10 cellular contexts compared by ENCODE assay signal in genomic region chr11:71863978-71864627, GRCh38. TPM values are rescaled to one million over a fixed set of nuclear protein-coding genes. Genes with fewer than 3 reads are reported as not detected.
DNase-seq lines count a peak whose midpoint lies in the region; ATAC-seq, FAIRE-seq and TF ChIP-seq lines count a peak whose summit lies in the region.
"Not testable (repeated sequence)": the region's sequence is repeated elsewhere in the genome, so short reads cannot be mapped to it uniquely, and the experiment has no call there.
"Had no signal": no experiment of that assay in that cellular context is flagged by ENCODE, and none has a peak within 500 bp of the region (broad histone marks: within the 10 kb centered on the region; RNA-seq: fewer than 3 reads in every experiment).

No MANE protein-coding gene starts in this region.

- H3K36me3 ChIP-seq in GM23248 (ENCODE audit: low read depth); H1 (ENCODE audit: control insufficient read depth in 2 of 4, insufficient read depth in 4 of 4, low read length in 3 of 4); kidney epithelial cell (ENCODE audit: control insufficient read depth, insufficient read depth, low read length): not testable (repeated sequence)

- not testable (repeated sequence) for H3K27me3 Mint-ChIP-seq in CD4-positive, alpha-beta T cell

- TF ChIP-seq RAD21 in H1 (IDR thresholded peaks at IDR 0.05 in 1 of 2, conservative IDR thresholded peaks at IDR 0.05 in 1 of 2; ENCODE audit: low read depth in 2 of 2, low read length in 2 of 2), result peak; percentile 40 to 46; a peak in 3 of 4 replicates

- not testable (repeated sequence) for H3K18ac ChIP-seq in H1 (ENCODE audit: extremely low read depth, low read length)

- not testable (repeated sequence) for TF ChIP-seq POLR2A in H1 (IDR thresholded peaks at IDR 0.05; ENCODE audit: control extremely low read depth in 1 of 2, low read depth in 2 of 2, low read length in 2 of 2)

- H3K9ac ChIP-seq in GM23248; H1 (replicated peaks in 1 of 4; ENCODE audit: extremely low read depth in 1 of 4, low read depth in 3 of 4, low read length in 3 of 4): not testable (repeated sequence)

- H3K27ac Mint-ChIP-seq in CD4-positive, alpha-beta T cell, result not testable (repeated sequence)

- peak in 1 of 10 experiments; percentile 4 for DNase-seq in CD4-positive, alpha-beta T cell
- DNase-seq in GM23248 (peak; percentile 70), NCI-H1092 treated with DMSO at 0.1 percent for 48 hours (lab: John Stamatoyannopoulos, UW) (peak; percentile 13), OCI-M2 (lab: John Stamatoyannopoulos, UW; ENCODE audit: unreplicated experiment) (peak; percentile 22), H1 (ENCODE audit: low read depth in 1 of 2, low spot score in 2 of 2) (peak in 1 of 2 experiments; percentile 48), kidney epithelial cell (ENCODE audit: low read depth) (peak; percentile 44), retinal pigment epithelial cell (ENCODE audit: low read depth) (peak; percentile 36)
- DNase-seq in activated CD4-positive, alpha-beta T cell treated with anti-CD3 and anti-CD28 coated beads for 48 hours, result peak; percentile 20

- H4K91ac ChIP-seq in H1 (replicated peaks; ENCODE audit: insufficient read length, low read length), result not testable (repeated sequence)

- not testable (repeated sequence) for H3K9me2 ChIP-seq in GM23248 (ENCODE audit: insufficient read depth)

- intact Hi-C loops in CD4-positive, alpha-beta T cell (cut with DNase I, micrococcal nuclease), result not testable (repeated sequence)

- peak; percentile 68 for ATAC-seq in CD4-positive, alpha-beta T cell (ENCODE audit: poor library complexity)

- TF ChIP-seq EP300 in H1 (IDR thresholded peaks at IDR 0.05; ENCODE audit: borderline replicate concordance in 1 of 2, low read depth in 2 of 2, low read length in 2 of 2), result not testable (repeated sequence)

- H3K36me3 Mint-ChIP-seq in CD4-positive, alpha-beta T cell (ENCODE audit: low read depth), result not testable (repeated sequence)

- not testable (repeated sequence) for H2BK5ac ChIP-seq in H1 (ENCODE audit: low read depth, low read length)

- not testable (repeated sequence) for H3K27ac ChIP-seq in CD4-positive, alpha-beta T cell (ENCODE audit: low read depth, low read length); GM23248; H1 (ENCODE audit: low read depth, low read length)

- H3K9me3 ChIP-seq in CD4-positive, alpha-beta T cell (ENCODE audit: control insufficient read depth, low read length); GM23248 (ENCODE audit: low read depth); H1 (ENCODE audit: insufficient read depth in 2 of 2, low read depth in 1 of 2, low read length in 1 of 2): not testable (repeated sequence)

- not testable (repeated sequence) for H2BK20ac ChIP-seq in H1 (ENCODE audit: low read length)

- not testable (repeated sequence) for H3K4ac ChIP-seq in H1 (replicated peaks; ENCODE audit: insufficient read length, low read depth, low read length)

- CTCF ChIA-PET in CD4-positive, alpha-beta T cell (lab: Charles Lee), result not testable (repeated sequence)
- CTCF ChIA-PET in H1 (lab: Charles Lee; ENCODE audit: partially characterized antibody), result interaction anchor here (0.6 to 1.4 kb wide), 5 partner anchors 33 to 227 kb away, joined by 3 to 6 read pairs (median 3); no protein-coding TSS in a partner anchor

- not testable (repeated sequence) for H3K23ac ChIP-seq in H1 (ENCODE audit: insufficient read length)

- H4K5ac ChIP-seq in H1 (ENCODE audit: insufficient read length, low read depth, low read length), result not testable (repeated sequence)

- H3K56ac ChIP-seq in H1 (replicated peaks; ENCODE audit: insufficient read length, low read depth, low read length), result not testable (repeated sequence)

- H2BK120ac ChIP-seq in H1 (replicated peaks; ENCODE audit: low read depth, low read length), result not testable (repeated sequence)

- not testable (repeated sequence) for H3K27me3 ChIP-seq in CD4-positive, alpha-beta T cell (ENCODE audit: control insufficient read depth, insufficient read depth, low read length); GM23248 (replicated peaks; ENCODE audit: insufficient read depth); H1 (replicated peaks in 1 of 4; ENCODE audit: control insufficient read depth in 3 of 4, extremely low read depth in 1 of 4, insufficient read depth in 3 of 4, low read length in 3 of 4); kidney epithelial cell (ENCODE audit: control insufficient read depth, insufficient read depth, low read length)

- H4K20me1 ChIP-seq in GM23248 (ENCODE audit: insufficient read depth); H1 (replicated peaks in 1 of 2; ENCODE audit: control insufficient read depth in 1 of 2, insufficient read depth in 2 of 2, low read length in 2 of 2): not testable (repeated sequence)

- not testable (repeated sequence) for H3K4me2 ChIP-seq in GM23248 (ENCODE audit: unreplicated experiment); H1 (ENCODE audit: insufficient read depth in 1 of 2, low read depth in 2 of 2, low read length in 2 of 2)

- not testable (repeated sequence) for H3K79me2 ChIP-seq in GM23248 (ENCODE audit: insufficient read depth); H1 (ENCODE audit: control insufficient read depth in 1 of 2, insufficient read depth in 2 of 2, low read length in 2 of 2)

- H3K4me1 ChIP-seq in GM23248 (ENCODE audit: insufficient read depth); H1 (replicated peaks in 1 of 4; ENCODE audit: control insufficient read depth in 3 of 4, insufficient read depth in 4 of 4, low read length in 3 of 4): not testable (repeated sequence)

- H3K4me3 Mint-ChIP-seq in CD4-positive, alpha-beta T cell, result not testable (repeated sequence)

- FAIRE-seq in H1 (lab: Jason Lieb, UNC), result not testable (repeated sequence)

- H3K9me3 Mint-ChIP-seq in CD4-positive, alpha-beta T cell, result not testable (repeated sequence)

- not testable (repeated sequence) for H3K79me1 ChIP-seq in H1 (ENCODE audit: low read depth, low read length)

- POLR2A ChIA-PET in CD4-positive, alpha-beta T cell (lab: Charles Lee); H1 (lab: Charles Lee; ENCODE audit: partially characterized antibody): not testable (repeated sequence)

- H3K23me2 ChIP-seq in H1 (ENCODE audit: low read depth, low read length), result not testable (repeated sequence)

- not testable (repeated sequence) for H3K14ac ChIP-seq in H1 (ENCODE audit: insufficient read length)

- peak; percentile 51 for TF ChIP-seq CTCF in CD4-positive, alpha-beta T cell (IDR thresholded peaks at IDR 0.05)
- TF ChIP-seq CTCF in H1 (IDR thresholded peaks at IDR 0.05; ENCODE audit: control extremely low read depth in 1 of 3, insufficient read depth in 1 of 3, low read depth in 1 of 3, low read length in 3 of 3), result peak in 2 of 3 experiments; percentile 67 to 89; a peak in 3 of 4 replicates
- TF ChIP-seq CTCF in kidney epithelial cell (IDR thresholded peaks at IDR 0.05; ENCODE audit: insufficient read depth, low read length, poor library complexity, severe bottlenecking), result peak; percentile 71
- peak; percentile 68 for TF ChIP-seq CTCF in retinal pigment epithelial cell (conservative IDR thresholded peaks at IDR 0.05; ENCODE audit: low read depth, low read length)

- not testable (repeated sequence) for H4K8ac ChIP-seq in H1 (ENCODE audit: extremely low read depth, insufficient read depth, low read length)

- H2BK12ac ChIP-seq in H1 (ENCODE audit: low read depth, low read length), result not testable (repeated sequence)

- H3K4me1 Mint-ChIP-seq in CD4-positive, alpha-beta T cell (ENCODE audit: low read depth), result not testable (repeated sequence)

- 43 to 50% methylated on average over 3 of the region's 3 CpGs for WGBS in GM23248 (ENCODE audit: low coverage in 1 of 2, low lambda C conversion rate in 2 of 2, missing lambda C conversion rate in 2 of 2), 2 experiments
- WGBS in H1 (ENCODE audit: extremely low coverage in 1 of 2, insufficient coverage in 1 of 2, insufficient read length in 1 of 2, insufficient replicate concordance in 2 of 2, low coverage in 1 of 2, low lambda C conversion rate in 2 of 2, missing lambda C conversion rate in 1 of 2), 2 experiments, result 58% methylated on average over 3 of the region's 3 CpGs; no CpG with 5 or more reads in 1 of the 2 experiments

- H3F3A ChIP-seq in GM23248 (ENCODE audit: insufficient read depth), result not testable (repeated sequence)

- not testable (repeated sequence) for H2AK5ac ChIP-seq in H1 (ENCODE audit: low read depth, low read length)

- H3K4me3 ChIP-seq in GM23248; H1 (ENCODE audit: extremely low read depth in 1 of 4, insufficient read depth in 2 of 4, low read depth in 3 of 4, low read length in 4 of 4); kidney epithelial cell (ENCODE audit: low read depth, low read length); retinal pigment epithelial cell (ENCODE audit: low read length): not testable (repeated sequence)

- in situ Hi-C loops in GM23248 (cut with MboI), result not testable (repeated sequence)

- not testable (repeated sequence) for H2BK15ac ChIP-seq in H1 (ENCODE audit: low read length)

- not testable (repeated sequence) for H2AFZ ChIP-seq in GM23248; H1 (ENCODE audit: low read length)

RNA-seq across cellular contexts. Expression of gene DEFB131B, which starts 14.2 kb away (rescaled TPM):
- not detected for total RNA-seq in CD4-positive, alpha-beta T cell
- not detected in 2 replicates for total RNA-seq in GM23248 (2014; rRNA removed; shearing (Covaris generic))
- polyA plus RNA-seq in GM23248 (2016; fragmentation: Nextera tagmentation; extraction: Ambion mirVana) (not detected in 2 replicates), H1 (2011; rRNA removed) (not detected in 2 replicates)
- not detected in 2 replicates for total RNA-seq in H1 (2021; fragmentation: NEBNext Ultra II Directional; extraction: Animal tissue kit (Norgen Biotek cat#: 25700))
- polyA plus RNA-seq in H1 (2011; cell fraction: cytosol; rRNA removed), result not detected
- not detected for polyA plus RNA-seq in H1 (2011; cell fraction: nucleus; rRNA removed)
- not detected in 4 replicates for polyA plus RNA-seq in H1 (2012, experiment 1 of 2)
- polyA plus RNA-seq in H1 (2012, experiment 2 of 2), result not detected
- polyA plus RNA-seq in H1 (2013, experiment 1 of 2), result not detected
- polyA plus RNA-seq in H1 (2013, experiment 2 of 2), result not detected
- not detected in 2 replicates for polyA minus RNA-seq in H1 (2011; rRNA and poly(A)+ RNA removed)
- polyA minus RNA-seq in H1 (2011; cell fraction: cytosol; rRNA and poly(A)+ RNA removed), result not detected
- not detected for polyA minus RNA-seq in H1 (2011; cell fraction: nucleus; rRNA and poly(A)+ RNA removed)
- total RNA-seq in kidney epithelial cell, result not detected in 2 replicates
- total RNA-seq: sciatic nerve had no signal
- polyA plus RNA-seq: esophagus had no signal

RNA-seq across cellular contexts. Expression of gene DEFB108B, which starts 31.1 kb away (rescaled TPM):
- not detected for total RNA-seq in CD4-positive, alpha-beta T cell
- total RNA-seq in GM23248 (2014; rRNA removed; shearing (Covaris generic)), result not detected in 2 replicates
- polyA plus RNA-seq in GM23248 (2016; fragmentation: Nextera tagmentation; extraction: Ambion mirVana), result not detected in 2 replicates
- total RNA-seq in H1 (2021; fragmentation: NEBNext Ultra II Directional; extraction: Animal tissue kit (Norgen Biotek cat#: 25700)), result not detected in 2 replicates
- not detected in 2 replicates for polyA plus RNA-seq in H1 (2011; rRNA removed)
- polyA plus RNA-seq in H1 (2011; cell fraction: cytosol; rRNA removed), result not detected
- not detected for polyA plus RNA-seq in H1 (2011; cell fraction: nucleus; rRNA removed)
- not detected in 4 replicates for polyA plus RNA-seq in H1 (2012, experiment 1 of 2)
- polyA plus RNA-seq in H1 (2012, experiment 2 of 2), result not detected
- polyA plus RNA-seq in H1 (2013, experiment 1 of 2), result not detected
- polyA plus RNA-seq in H1 (2013, experiment 2 of 2), result not detected
- not detected in 2 replicates for polyA minus RNA-seq in H1 (2011; rRNA and poly(A)+ RNA removed)
- polyA minus RNA-seq in H1 (2011; cell fraction: cytosol; rRNA and poly(A)+ RNA removed), result not detected
- polyA minus RNA-seq in H1 (2011; cell fraction: nucleus; rRNA and poly(A)+ RNA removed), result not detected
- total RNA-seq in kidney epithelial cell, result not detected in 2 replicates
- total RNA-seq: sciatic nerve had no signal
- polyA plus RNA-seq: esophagus had no signal
